29 cellular contexts compared by ENCODE assay signal in genomic region chr7:37176079-37176478, GRCh38.
"Had no signal": no experiment of that assay in that cellular context is flagged by ENCODE, and none has a peak within 500 bp of the region (broad histone marks: within the 10 kb centered on the region; RNA-seq: fewer than 3 reads in every experiment).

No MANE protein-coding gene starts in this region.

- DNase-seq: activated CD4-positive, CD25-positive, alpha-beta regulatory T cell treated with anti-CD3 and anti-CD28 coated beads, Interleukin-2, amount 50 U/mL, for 72 hours; activated CD8-positive, alpha-beta T cell treated with anti-CD3 and anti-CD28 coated beads for 36 hours; activated effector memory CD4-positive, alpha-beta T cell treated with anti-CD3 and anti-CD28 coated beads, Interleukin-2, amount 50 U/mL, for 16 hours; activated naive CD4-positive, alpha-beta T cell treated with Interleukin-2 at 50 U/mL for 16 hours; activated T-cell treated with anti-CD3 and anti-CD28 coated beads, Interleukin-2, amount 50 U/mL, for 24 hours; brain microvascular endothelial cell; cerebellar nuclear complex; IMR-90; KBM-7; NCI-H1092; NCI-H1417; NCI-H1694; NCI-H2029; NCI-H2107; NCI-H2171 treated with DMSO at 0.1 percent for 48 hours; NCI-H226; NCI-H510A; NCI-H526 treated with DMSO at 0.1 percent for 48 hours; NCI-H82; RPMI8226; T-cell; T-helper 9 cell had no signal

- H3K4me3 Mint-ChIP-seq: activated CD8-positive, alpha-beta T cell treated with anti-CD3 and anti-CD28 coated beads for 36 hours; activated T-cell treated with anti-CD3 and anti-CD28 coated beads, Interleukin-2, amount 50 U/mL, for 24 hours; activated T-helper 1 cell treated with anti-CD3 and anti-CD28 coated beads, Interleukin-12 subunit alpha, Interleukin-12 subunit beta, Interleukin-2, Interleukin-4 antibody, amounts not matched to agents 30 ng/mL and 10 ng/mL and 1 ng/mL, durations not matched to agents 14 hours and 24 hours and 36 hours; T-cell; WTC11 had no signal

- H3K27me3 ChIP-seq: brain microvascular endothelial cell, cardiac muscle cell had no signal

- H3K4me3 ChIP-seq: cardiac muscle cell, SK-N-MC had no signal

- H3K27ac Mint-ChIP-seq: activated CD8-positive, alpha-beta T cell treated with anti-CD3 and anti-CD28 coated beads for 36 hours; activated naive CD4-positive, alpha-beta T cell treated with anti-CD3 and anti-CD28 coated beads, Interleukin-2, amount 50 U/mL, for 72 hours; activated T-cell treated with anti-CD3 and anti-CD28 coated beads, Interleukin-2, amount 50 U/mL, for 24 hours; activated T-helper 1 cell treated with anti-CD3 and anti-CD28 coated beads, Interleukin-12 subunit alpha, Interleukin-12 subunit beta, Interleukin-2, Interleukin-4 antibody, amounts not matched to agents 30 ng/mL and 10 ng/mL and 1 ng/mL, durations not matched to agents 14 hours and 24 hours and 36 hours; T-cell; WTC11 had no signal

- H3K36me3 ChIP-seq: brain microvascular endothelial cell, cardiac muscle cell had no signal

- H3K27me3 Mint-ChIP-seq: activated CD8-positive, alpha-beta T cell treated with anti-CD3 and anti-CD28 coated beads for 36 hours; activated T-cell treated with anti-CD3 and anti-CD28 coated beads, Interleukin-2, amount 50 U/mL, for 24 hours; T-cell had no signal

- H3K9me3 Mint-ChIP-seq: activated CD8-positive, alpha-beta T cell treated with anti-CD3 and anti-CD28 coated beads for 36 hours; activated naive CD4-positive, alpha-beta T cell treated with anti-CD3 and anti-CD28 coated beads, Interleukin-2, amount 50 U/mL, for 72 hours; activated T-cell treated with anti-CD3 and anti-CD28 coated beads, Interleukin-2, amount 50 U/mL, for 24 hours; T-cell had no signal

- ATAC-seq: activated CD8-positive, alpha-beta T cell treated with anti-CD3 and anti-CD28 coated beads for 36 hours; activated naive CD4-positive, alpha-beta T cell treated with anti-CD3 and anti-CD28 coated beads, Interleukin-2, amount 50 U/mL, for 72 hours; Panc1; Right ventricle myocardium inferior; T-cell; WTC11 had no signal
